Comparison of ENCODE assay signal across 9 cellular contexts in the genomic region with DNA sequence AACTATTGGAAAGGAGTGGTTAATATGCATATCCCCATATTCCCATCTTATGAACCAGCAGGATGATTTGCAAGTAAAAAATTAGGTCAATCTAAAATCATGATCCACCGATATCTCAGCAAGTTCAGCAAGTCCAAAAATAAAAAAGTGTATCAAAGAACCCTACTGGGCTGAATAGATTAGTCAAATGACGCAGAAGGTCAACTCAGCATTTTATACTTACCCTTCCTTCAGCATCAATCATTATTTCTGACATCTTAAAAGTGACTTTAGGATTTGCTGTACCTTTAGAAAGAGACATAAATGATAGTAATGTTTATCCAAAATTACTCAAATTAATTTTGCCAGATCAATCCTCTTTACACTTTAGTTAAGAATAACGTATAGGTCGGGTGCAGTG.
"Had no signal": no experiment of that assay in that cellular context is flagged by ENCODE, and none has a peak within 500 bp of the region (broad histone marks: within the 10 kb centered on the region; RNA-seq: fewer than 3 reads in every experiment).

No MANE protein-coding gene starts in this region.

- ATAC-seq: HCT116 had no signal

- DNase-seq: GM23248, GOT3, H7, HFFc6, IMR-90, KBM-7 had no signal

- H3K27ac Mint-ChIP-seq: HFFc6 had no signal

- H3K4me3 Mint-ChIP-seq: HFFc6 had no signal

- H3K27ac ChIP-seq: GM23248, HL-60 had no signal

- H3K9ac ChIP-seq: GM23248 had no signal

- H3K9me3 ChIP-seq: HAP-1 had no signal

- H2AFZ ChIP-seq: GM23248 had no signal

- H3K4me3 ChIP-seq: GM23248, HAP-1 had no signal
